Comparison of ENCODE assay signal across 8 cellular contexts in genomic region chr20:34475979-34476736, GRCh38. TPM values are rescaled to one million over a fixed set of nuclear protein-coding genes. Genes with fewer than 3 reads are reported as not detected.
DNase-seq lines count a peak whose midpoint lies in the region; ATAC-seq and TF ChIP-seq lines count a peak whose summit lies in the region.

No MANE protein-coding gene starts in this region.

- peak overlapping the region; percentile 16 to 31 for H3K27ac ChIP-seq in lung (ENCODE audit: low read depth in 1 of 2, low read length in 1 of 2)

- H3K9me3 ChIP-seq in lung (ENCODE audit: control insufficient read depth in 2 of 2, insufficient read depth in 1 of 2, low read length in 1 of 2) = no peaks in the 10 kb centered on the region

- ATAC-seq in GM18511 (IDR thresholded peaks at IDR 0.05; ENCODE audit: unreplicated experiment) = peak; percentile 48
- ATAC-seq in lung (ENCODE audit: insufficient read depth, low FRiP score) = peak; percentile 53
- no peak for ATAC-seq in HG02759 (IDR thresholded peaks at IDR 0.05; ENCODE audit: unreplicated experiment)
- ATAC-seq in GM18517 (IDR thresholded peaks at IDR 0.05; ENCODE audit: unreplicated experiment) = no peak

- 26 to 32% methylated on average over 38 of the region's 38 CpGs for WGBS in lung, 2 donors

- H3K27me3 ChIP-seq in lung (ENCODE audit: control insufficient read depth, insufficient read depth) = no peaks in the 10 kb centered on the region

- no peak overlapping the region for H3K4me3 ChIP-seq in lung

- DNase-seq in T follicular helper cell (ENCODE audit: low read depth) (peak; percentile 1), cerebellar cortex (ENCODE audit: low spot score) (peak; percentile 43), lung (ENCODE audit: low spot score) (peak; percentile 29), stromal cell of bone marrow (ENCODE audit: low read depth) (peak; percentile 16), HT-29 (ENCODE audit: low spot score) (no peak)

- peaks cover 3 to 5% of the 10 kb centered on the region in 2 donors for H3K4me1 ChIP-seq in lung (ENCODE audit: control insufficient read depth in 2 of 2, insufficient read depth in 2 of 2, low read length in 2 of 2)

- TF ChIP-seq CTCF in lung (IDR thresholded peaks at IDR 0.05; ENCODE audit: control extremely low read depth, extremely low read depth) = peak; percentile 6

- peaks cover 5 to 12% of the 10 kb centered on the region in 2 donors for H3K36me3 ChIP-seq in lung (ENCODE audit: control insufficient read depth in 2 of 2, insufficient read depth in 2 of 2, low read length in 2 of 2)

RNA-seq across cellular contexts. Expression of gene DYNLRB1, which starts 40.1 kb away (rescaled TPM):
- 100 to 1,000 TPM in 1 of 2 donors, 10 to 100 TPM in 1; 77.3 to 135 TPM for total RNA-seq in lung
- 100 to 1,000 TPM; 177 to 433 TPM for polyA plus RNA-seq in lung
- total RNA-seq in HT-29 (2014; rRNA removed; shearing (Covaris generic)) = 392 and 436 TPM in 2 replicates

Comparison
In these comparisons a context has a peak if more than half of its experiments do, and no peak if none do; other contexts are left out.
1. ATAC-seq: peak in GM18511 (single experiment) and lung (single experiment); none in HG02759 (single experiment) and GM18517 (single experiment).